ENCODE assay signal across 23 cellular contexts in genomic region chr2:240723851-240724250, GRCh38. TPM values are rescaled to one million over a fixed set of nuclear protein-coding genes. Genes with fewer than 3 reads are reported as not detected.
DNase-seq lines count a peak whose midpoint lies in the region; ATAC-seq, FAIRE-seq and TF ChIP-seq lines count a peak whose summit lies in the region.
"Had no signal": no experiment of that assay in that cellular context is flagged by ENCODE, and none has a peak within 500 bp of the region (broad histone marks: within the 10 kb centered on the region; RNA-seq: fewer than 3 reads in every experiment).

No MANE protein-coding gene starts in this region.

- H3K27ac Mint-ChIP-seq in activated naive CD4-positive, alpha-beta T cell treated with anti-CD3 and anti-CD28 coated beads, Interleukin-2, amount 50 U/mL, for 24 hours = peak overlapping the region; percentile 70
- H3K27ac Mint-ChIP-seq: CD4-positive, CD25-positive, alpha-beta regulatory T cell; CD8-positive, alpha-beta T cell had no signal

- H4K8ac ChIP-seq in H1 (ENCODE audit: extremely low read depth, insufficient read depth, low read length) (no peak overlapping the region), neuronal stem cell (ENCODE audit: low read depth, low read length) (no peak overlapping the region)

- H3K4me3 ChIP-seq in H1 (ENCODE audit: extremely low read depth in 1 of 4, insufficient read depth in 2 of 4, low read depth in 3 of 4, low read length in 4 of 4) (no peak overlapping the region), neuronal stem cell (ENCODE audit: low read length in 2 of 2) (no peak overlapping the region)
- H3K4me3 ChIP-seq: A549, GM12878, GM23248 had no signal

- no peak overlapping the region for H3K14ac ChIP-seq in H1 (ENCODE audit: insufficient read length)
- no peak overlapping the region for H3K14ac ChIP-seq in neuronal stem cell (ENCODE audit: low read length)

- H2BK5ac ChIP-seq in H1 (ENCODE audit: low read depth, low read length) (no peak overlapping the region), neuronal stem cell (ENCODE audit: low read length) (no peak overlapping the region)

- H3K79me1 ChIP-seq in H1 (ENCODE audit: low read depth, low read length) = peaks cover 2% of the 10 kb centered on the region
- peaks cover 7% of the 10 kb centered on the region for H3K79me1 ChIP-seq in neuronal stem cell (ENCODE audit: low read depth, low read length)

- no peak for TF ChIP-seq EP300 in H1 (IDR thresholded peaks at IDR 0.05; ENCODE audit: borderline replicate concordance in 1 of 2, low read depth in 2 of 2, low read length in 2 of 2)

- H3K4me2 ChIP-seq in H1 (ENCODE audit: insufficient read depth in 1 of 2, low read depth in 2 of 2, low read length in 2 of 2) (no peak overlapping the region), neuronal stem cell (ENCODE audit: insufficient read depth, low read length, poor library complexity, severe bottlenecking) (no peak overlapping the region)
- H3K4me2 ChIP-seq: A549 had no signal

- H4K91ac ChIP-seq in H1 (replicated peaks; ENCODE audit: insufficient read length, low read length) (no peak overlapping the region), neuronal stem cell (ENCODE audit: low read depth, low read length, poor library complexity) (no peak overlapping the region)

- no peak for TF ChIP-seq CTCF in H1 (IDR thresholded peaks at IDR 0.05; ENCODE audit: control extremely low read depth in 1 of 3, insufficient read depth in 1 of 3, low read depth in 1 of 3, low read length in 3 of 3)

- H3K23ac ChIP-seq in H1 (ENCODE audit: insufficient read length) (no peak overlapping the region), neuronal stem cell (ENCODE audit: low read depth, low read length, poor library complexity) (peak overlapping the region; percentile 73)

- H3K23me2 ChIP-seq in H1 (ENCODE audit: low read depth, low read length) = no peaks in the 10 kb centered on the region

- H3K9ac ChIP-seq in H1 (replicated peaks in 1 of 4; ENCODE audit: extremely low read depth in 1 of 4, low read depth in 3 of 4, low read length in 3 of 4) = no peak overlapping the region
- H3K9ac ChIP-seq in neuronal stem cell (ENCODE audit: low read depth, low read length, poor library complexity) = no peak overlapping the region
- H3K9ac ChIP-seq: GM23248 had no signal

- no peaks in the 10 kb centered on the region for H3K9me3 ChIP-seq in H1 (ENCODE audit: insufficient read depth in 2 of 2, low read depth in 1 of 2, low read length in 1 of 2)
- peaks cover 0 to 2% of the 10 kb centered on the region in 2 donors for H3K9me3 ChIP-seq in neuronal stem cell (replicated peaks in 1 of 2; ENCODE audit: control insufficient read depth in 2 of 2, insufficient read depth in 1 of 2, low read depth in 1 of 2, low read length in 2 of 2)
- H3K9me3 ChIP-seq: A549, Caco-2 had no signal

- no peaks in the 10 kb centered on the region for H3K27me3 Mint-ChIP-seq in activated naive CD4-positive, alpha-beta T cell treated with anti-CD3 and anti-CD28 coated beads, Interleukin-2, amount 50 U/mL, for 24 hours
- H3K27me3 Mint-ChIP-seq: CD4-positive, CD25-positive, alpha-beta regulatory T cell had no signal

- H2BK12ac ChIP-seq in H1 (ENCODE audit: low read depth, low read length) (no peak overlapping the region), neuronal stem cell (ENCODE audit: low read length) (no peak overlapping the region)

- H4K5ac ChIP-seq in H1 (ENCODE audit: insufficient read length, low read depth, low read length) = no peak overlapping the region

- H2AK5ac ChIP-seq in H1 (ENCODE audit: low read depth, low read length) = no peak overlapping the region
- H2AK5ac ChIP-seq in neuronal stem cell (ENCODE audit: low read depth, low read length) = no peak overlapping the region

- ATAC-seq in HG03457 (IDR thresholded peaks at IDR 0.05; ENCODE audit: unreplicated experiment) = no peak
- ATAC-seq: CD8-positive, alpha-beta T cell; GM12878 had no signal

- peaks cover 7 to 17% of the 10 kb centered on the region in 2 experiments for H4K20me1 ChIP-seq in H1 (replicated peaks in 1 of 2; ENCODE audit: control insufficient read depth in 1 of 2, insufficient read depth in 2 of 2, low read length in 2 of 2)

- H3K18ac ChIP-seq in H1 (ENCODE audit: extremely low read depth, low read length) (no peak overlapping the region), neuronal stem cell (ENCODE audit: low read length) (no peak overlapping the region)

- no peak overlapping the region; the same call in 1 of the 2 replicates for H3K27ac ChIP-seq in H1 (ENCODE audit: low read depth, low read length)
- no peak overlapping the region for H3K27ac ChIP-seq in neuronal stem cell (replicated peaks; ENCODE audit: low read length)
- H3K27ac ChIP-seq: A549, C4-2B, GM23248 had no signal

- no peak for TF ChIP-seq RAD21 in H1 (IDR thresholded peaks at IDR 0.05 in 1 of 2, conservative IDR thresholded peaks at IDR 0.05 in 1 of 2; ENCODE audit: low read depth in 2 of 2, low read length in 2 of 2)

- H2BK120ac ChIP-seq in H1 (replicated peaks; ENCODE audit: low read depth, low read length) (no peak overlapping the region), neuronal stem cell (ENCODE audit: low read depth, low read length) (no peak overlapping the region)

- no peak overlapping the region for H3K4me3 Mint-ChIP-seq in activated naive CD4-positive, alpha-beta T cell treated with anti-CD3 and anti-CD28 coated beads, Interleukin-2, amount 50 U/mL, for 24 hours
- H3K4me3 Mint-ChIP-seq: CD4-positive, CD25-positive, alpha-beta regulatory T cell; CD8-positive, alpha-beta T cell; H9 had no signal

- DNase-seq in activated naive CD4-positive, alpha-beta T cell treated with anti-CD3 and anti-CD28 coated beads, Interleukin-2, amount 50 U/mL, for 16 hours = no peak
- DNase-seq in H1 (ENCODE audit: low read depth in 1 of 2, low spot score in 2 of 2) = no peak
- no peak for DNase-seq in neuronal stem cell (ENCODE audit: low spot score)
- DNase-seq in activated effector memory CD4-positive, alpha-beta T cell treated with Interleukin-2 at 50 U/mL for 16 hours = no peak
- DNase-seq in DMS 273 treated with DMSO at 0.1 percent for 48 hours (lab: John Stamatoyannopoulos, UW) = no peak
- DNase-seq: 8988T; ACHN; Caco-2; CD4-positive, CD25-positive, alpha-beta regulatory T cell; CD8-positive, alpha-beta T cell; DMS79; EL; GDM1; H9 had no signal

- H3K56ac ChIP-seq in H1 (replicated peaks; ENCODE audit: insufficient read length, low read depth, low read length) = no peak overlapping the region

- peak in 1 of 2 experiments; percentile 34; a peak in 1 of 3 replicates for TF ChIP-seq POLR2A in H1 (IDR thresholded peaks at IDR 0.05; ENCODE audit: control extremely low read depth in 1 of 2, low read depth in 2 of 2, low read length in 2 of 2)

- H3K9me3 Mint-ChIP-seq in activated naive CD4-positive, alpha-beta T cell treated with anti-CD3 and anti-CD28 coated beads, Interleukin-2, amount 50 U/mL, for 24 hours = no peaks in the 10 kb centered on the region
- H3K9me3 Mint-ChIP-seq: CD4-positive, CD25-positive, alpha-beta regulatory T cell; CD8-positive, alpha-beta T cell; H9 had no signal

- H3K4ac ChIP-seq in H1 (replicated peaks; ENCODE audit: insufficient read length, low read depth, low read length) (no peak overlapping the region), neuronal stem cell (ENCODE audit: low read length) (no peak overlapping the region)

- CTCF ChIA-PET in H1 (lab: Charles Lee; ENCODE audit: partially characterized antibody) = interaction anchor here (1.0 to 1.5 kb wide), 3 partner anchors 9 to 20 kb away, joined by 3 to 4 read pairs (median 3); no protein-coding TSS in a partner anchor

- WGBS in H1 (ENCODE audit: extremely low coverage in 1 of 2, insufficient coverage in 1 of 2, insufficient read length in 1 of 2, insufficient replicate concordance in 2 of 2, low coverage in 1 of 2, low lambda C conversion rate in 2 of 2, missing lambda C conversion rate in 1 of 2), 2 experiments = 89% methylated on average over 8 of the region's 9 CpGs; no CpG with 5 or more reads in 1 of the 2 experiments
- WGBS in neuronal stem cell (ENCODE audit: extremely low coverage in 2 of 2, insufficient read length in 2 of 2, insufficient replicate concordance in 1 of 2), 2 donors = no CpG with 5 or more reads among the region's 9 CpGs

- no peaks in the 10 kb centered on the region for H3K4me1 Mint-ChIP-seq in activated naive CD4-positive, alpha-beta T cell treated with anti-CD3 and anti-CD28 coated beads, Interleukin-2, amount 50 U/mL, for 24 hours
- H3K4me1 Mint-ChIP-seq: CD4-positive, CD25-positive, alpha-beta regulatory T cell; H9 had no signal

- POLR2A ChIA-PET in H1 (lab: Charles Lee; ENCODE audit: partially characterized antibody) = interaction anchor here (1.1 to 1.9 kb wide), 3 partner anchors 9 to 65 kb away, joined by 3 to 5 read pairs (median 3); no protein-coding TSS in a partner anchor

- no peaks in the 10 kb centered on the region for H3K36me3 Mint-ChIP-seq in activated naive CD4-positive, alpha-beta T cell treated with anti-CD3 and anti-CD28 coated beads, Interleukin-2, amount 50 U/mL, for 24 hours
- H3K36me3 Mint-ChIP-seq: CD4-positive, CD25-positive, alpha-beta regulatory T cell; CD8-positive, alpha-beta T cell had no signal

- H3K36me3 ChIP-seq in H1 (ENCODE audit: control insufficient read depth in 2 of 4, insufficient read depth in 4 of 4, low read length in 3 of 4) (peaks cover 22 to 86% (median 61%) of the 10 kb centered on the region in 4 experiments), neuronal stem cell (replicated peaks in 1 of 2; ENCODE audit: control insufficient read depth in 2 of 2, insufficient read depth in 2 of 2, low read length in 2 of 2) (peaks cover 28 to 41% of the 10 kb centered on the region in 2 donors)

- FAIRE-seq in H1 (lab: Jason Lieb, UNC) = no peak
- FAIRE-seq: A549, GM12878, GM19239 had no signal

- H2AFZ ChIP-seq in H1 (ENCODE audit: low read length) (no peak overlapping the region), neuronal stem cell (ENCODE audit: low read length) (no peak overlapping the region)
- H2AFZ ChIP-seq: GM23248 had no signal

- H2BK20ac ChIP-seq in H1 (ENCODE audit: low read length) = no peak overlapping the region

- H3K27me3 ChIP-seq in H1 (replicated peaks in 1 of 4; ENCODE audit: control insufficient read depth in 3 of 4, extremely low read depth in 1 of 4, insufficient read depth in 3 of 4, low read length in 3 of 4) = no peaks in the 10 kb centered on the region
- H3K27me3 ChIP-seq in neuronal stem cell (ENCODE audit: control insufficient read depth in 3 of 3, insufficient read depth in 3 of 3, low read depth in 1 of 3, low read length in 3 of 3) = no peaks in the 10 kb centered on the region

- H2BK15ac ChIP-seq in H1 (ENCODE audit: low read length) = no peak overlapping the region
- H2BK15ac ChIP-seq in neuronal stem cell (ENCODE audit: low read length) = no peak overlapping the region

- no peaks in the 10 kb centered on the region for H3K79me2 ChIP-seq in H1 (ENCODE audit: control insufficient read depth in 1 of 2, insufficient read depth in 2 of 2, low read length in 2 of 2)

- H3K4me1 ChIP-seq in H1 (replicated peaks in 1 of 4; ENCODE audit: control insufficient read depth in 3 of 4, insufficient read depth in 4 of 4, low read length in 3 of 4) (no peaks in the 10 kb centered on the region), neuronal stem cell (ENCODE audit: control insufficient read depth in 2 of 2, insufficient read depth in 1 of 2, low read depth in 1 of 2, low read length in 2 of 2) (no peaks in the 10 kb centered on the region)
- H3K4me1 ChIP-seq: A549, Caco-2 had no signal

RNA-seq across cellular contexts. Expression of gene AQP12A, which starts 32.2 kb away (rescaled TPM):
- total RNA-seq in H1 (2021; fragmentation: NEBNext Ultra II Directional; extraction: Animal tissue kit (Norgen Biotek cat#: 25700)) = not detected in 2 replicates
- polyA plus RNA-seq in H1 (2011; rRNA removed) = not detected in 2 replicates
- not detected for polyA plus RNA-seq in H1 (2011; cell fraction: cytosol; rRNA removed)
- not detected for polyA plus RNA-seq in H1 (2011; cell fraction: nucleus; rRNA removed)
- not detected in 4 replicates for polyA plus RNA-seq in H1 (2012, experiment 1 of 2)
- not detected for polyA plus RNA-seq in H1 (2012, experiment 2 of 2)
- not detected for polyA plus RNA-seq in H1 (2013, experiment 1 of 2)
- polyA plus RNA-seq in H1 (2013, experiment 2 of 2) = not detected
- polyA minus RNA-seq in H1 (2011; rRNA and poly(A)+ RNA removed) = not detected in 2 replicates
- polyA minus RNA-seq in H1 (2011; cell fraction: cytosol; rRNA and poly(A)+ RNA removed) = not detected
- not detected for polyA minus RNA-seq in H1 (2011; cell fraction: nucleus; rRNA and poly(A)+ RNA removed)
- polyA plus RNA-seq in neuronal stem cell (2013, experiment 1 of 2) = 0.10 TPM
- not detected for polyA plus RNA-seq in neuronal stem cell (2013, experiment 2 of 2)
- total RNA-seq: Caco-2; CD4-positive, CD25-positive, alpha-beta regulatory T cell; CD8-positive, alpha-beta T cell; GM12878; GM23248; H4; H9 had no signal
- polyA plus RNA-seq: A549; BJ; CD4-positive, CD25-positive, alpha-beta regulatory T cell; GM12878; GM23248 had no signal

RNA-seq across cellular contexts. Expression of gene AQP12B, which starts 41.2 kb away (rescaled TPM):
- not detected in 2 replicates for total RNA-seq in H1 (2021; fragmentation: NEBNext Ultra II Directional; extraction: Animal tissue kit (Norgen Biotek cat#: 25700))
- polyA plus RNA-seq in H1 (2011; rRNA removed) = not detected in 2 replicates
- polyA plus RNA-seq in H1 (2011; cell fraction: cytosol; rRNA removed) = not detected
- polyA plus RNA-seq in H1 (2011; cell fraction: nucleus; rRNA removed) = not detected
- polyA plus RNA-seq in H1 (2012, experiment 1 of 2) = not detected in 4 replicates
- polyA plus RNA-seq in H1 (2012, experiment 2 of 2) = not detected
- polyA plus RNA-seq in H1 (2013, experiment 1 of 2) = not detected
- polyA plus RNA-seq in H1 (2013, experiment 2 of 2) = not detected
- not detected in 2 replicates for polyA minus RNA-seq in H1 (2011; rRNA and poly(A)+ RNA removed)
- polyA minus RNA-seq in H1 (2011; cell fraction: cytosol; rRNA and poly(A)+ RNA removed) = not detected
- not detected for polyA minus RNA-seq in H1 (2011; cell fraction: nucleus; rRNA and poly(A)+ RNA removed)
- polyA plus RNA-seq in neuronal stem cell (2013, experiment 1 of 2) = not detected
- polyA plus RNA-seq in neuronal stem cell (2013, experiment 2 of 2) = not detected
- total RNA-seq: Caco-2; CD4-positive, CD25-positive, alpha-beta regulatory T cell; CD8-positive, alpha-beta T cell; GM12878; GM23248; H4; H9 had no signal
- polyA plus RNA-seq: A549; BJ; CD4-positive, CD25-positive, alpha-beta regulatory T cell; GM12878; GM23248 had no signal
